28 cellular contexts compared by ENCODE assay signal in genomic region chr22:33520904-33521780, GRCh38.
"Had no signal": no experiment of that assay in that cellular context is flagged by ENCODE, and none has a peak within 500 bp of the region (broad histone marks: within the 10 kb centered on the region; RNA-seq: fewer than 3 reads in every experiment).

No MANE protein-coding gene starts in this region.

- H3K4me1 ChIP-seq: adrenal gland, breast epithelium, colonic mucosa, upper lobe of left lung had no signal

- H3K27ac ChIP-seq: adrenal gland, breast epithelium, colonic mucosa, hepatocyte, upper lobe of left lung, VCaP had no signal

- H3K27ac Mint-ChIP-seq: activated CD4-positive, alpha-beta T cell treated with anti-CD3 and anti-CD28 coated beads, Interleukin-2, amount 10 ng/mL, durations not matched to agents 7 days and 5 days; activated CD8-positive, alpha-beta T cell treated with anti-CD3 and anti-CD28 coated beads, Interleukin-2, amount 10 ng/mL, durations not matched to agents 7 days and 5 days; activated naive CD4-positive, alpha-beta T cell treated with anti-CD3 and anti-CD28 coated beads, Interleukin-2, amount 50 U/mL, for 72 hours; effector memory CD8-positive, alpha-beta T cell; T-cell; T-helper 2 cell treated with Interferon-gamma antibody and Interleukin-4, amounts not matched to agents 5 μg/mL and 100 μg/mL, for 36 hours had no signal

- H2AFZ ChIP-seq: hepatocyte had no signal

- H3K27me3 ChIP-seq: adrenal gland, breast epithelium, colonic mucosa, dorsolateral prefrontal cortex, hepatocyte, upper lobe of left lung had no signal

- H3K9me3 Mint-ChIP-seq: activated CD4-positive, alpha-beta T cell treated with anti-CD3 and anti-CD28 coated beads, Interleukin-2, amount 10 ng/mL, durations not matched to agents 7 days and 5 days had no signal

- H3K36me3 Mint-ChIP-seq: immature natural killer cell, T-cell had no signal

- ATAC-seq: activated CD8-positive, alpha-beta T cell treated with anti-CD3 and anti-CD28 coated beads, Interleukin-2, amount 10 ng/mL, durations not matched to agents 7 days and 5 days; activated naive CD4-positive, alpha-beta T cell treated with anti-CD3 and anti-CD28 coated beads, Interleukin-2, amount 50 U/mL, for 72 hours; effector memory CD8-positive, alpha-beta T cell; esophagus mucosa; left ventricle myocardium superior; stimulated activated naive CD8-positive, alpha-beta T cell treated with anti-CD3 and anti-CD28 coated beads, Interleukin-15, Interleukin-2, amounts not matched to agents 100 U/mL and 50 U/mL, for 24 hours; T-cell had no signal

- H3K27me3 Mint-ChIP-seq: activated CD4-positive, alpha-beta T cell treated with anti-CD3 and anti-CD28 coated beads, Interleukin-2, amount 10 ng/mL, durations not matched to agents 7 days and 5 days; central memory CD8-positive, alpha-beta T cell; effector memory CD8-positive, alpha-beta T cell; T-cell had no signal

- H3K9me3 ChIP-seq: adrenal gland, colonic mucosa, upper lobe of left lung had no signal

- H3K4me1 Mint-ChIP-seq: central memory CD8-positive, alpha-beta T cell had no signal

- H3K36me3 ChIP-seq: adrenal gland, breast epithelium, colonic mucosa, upper lobe of left lung had no signal

- H3K79me2 ChIP-seq: hepatocyte had no signal

- H3K4me3 ChIP-seq: adrenal gland, breast epithelium, colonic mucosa, dorsolateral prefrontal cortex, hepatocyte, upper lobe of left lung had no signal

- H3K4me2 ChIP-seq: hepatocyte had no signal

- DNase-seq: activated CD4-positive, alpha-beta T cell treated with anti-CD3 and anti-CD28 coated beads, Interleukin-2, amount 10 ng/mL, durations not matched to agents 7 days and 5 days; activated CD4-positive, CD25-positive, alpha-beta regulatory T cell treated with anti-CD3 and anti-CD28 coated beads, Interleukin-2, amount 50 U/mL, for 72 hours; activated CD8-positive, alpha-beta T cell treated with anti-CD3 and anti-CD28 coated beads, Interleukin-2, amount 10 ng/mL, durations not matched to agents 7 days and 5 days; adrenal gland; colonic mucosa; dorsolateral prefrontal cortex; effector memory CD8-positive, alpha-beta T cell; foreskin melanocyte; glutamatergic neuron; immature natural killer cell; kidney glomerular epithelial cell; left ventricle myocardium superior; mesenchymal stem cell; posterior cingulate gyrus; stimulated activated CD4-positive, alpha-beta T cell treated with anti-CD3 and anti-CD28 coated beads, Interleukin-2, amount 100 ng/mL, for 48 hours; stimulated activated CD8-positive, alpha-beta memory T cell treated with anti-CD3 and anti-CD28 coated beads, Interleukin-4, amount 100 ng/mL, for 48 hours; stimulated activated naive CD8-positive, alpha-beta T cell treated with anti-CD3 and anti-CD28 coated beads, Interleukin-15, Interleukin-2, amounts not matched to agents 100 U/mL and 50 U/mL, for 24 hours; T-cell; upper lobe of left lung had no signal

- FAIRE-seq: astrocyte, endothelial cell of umbilical vein had no signal

- H3K4me3 Mint-ChIP-seq: activated CD4-positive, alpha-beta T cell treated with anti-CD3 and anti-CD28 coated beads, Interleukin-2, amount 10 ng/mL, durations not matched to agents 7 days and 5 days; activated CD8-positive, alpha-beta T cell treated with anti-CD3 and anti-CD28 coated beads, Interleukin-2, amount 10 ng/mL, durations not matched to agents 7 days and 5 days; effector memory CD8-positive, alpha-beta T cell; immature natural killer cell; T-cell; T-helper 2 cell treated with Interferon-gamma antibody and Interleukin-4, amounts not matched to agents 5 μg/mL and 100 μg/mL, for 36 hours had no signal
